In the genomic region with DNA sequence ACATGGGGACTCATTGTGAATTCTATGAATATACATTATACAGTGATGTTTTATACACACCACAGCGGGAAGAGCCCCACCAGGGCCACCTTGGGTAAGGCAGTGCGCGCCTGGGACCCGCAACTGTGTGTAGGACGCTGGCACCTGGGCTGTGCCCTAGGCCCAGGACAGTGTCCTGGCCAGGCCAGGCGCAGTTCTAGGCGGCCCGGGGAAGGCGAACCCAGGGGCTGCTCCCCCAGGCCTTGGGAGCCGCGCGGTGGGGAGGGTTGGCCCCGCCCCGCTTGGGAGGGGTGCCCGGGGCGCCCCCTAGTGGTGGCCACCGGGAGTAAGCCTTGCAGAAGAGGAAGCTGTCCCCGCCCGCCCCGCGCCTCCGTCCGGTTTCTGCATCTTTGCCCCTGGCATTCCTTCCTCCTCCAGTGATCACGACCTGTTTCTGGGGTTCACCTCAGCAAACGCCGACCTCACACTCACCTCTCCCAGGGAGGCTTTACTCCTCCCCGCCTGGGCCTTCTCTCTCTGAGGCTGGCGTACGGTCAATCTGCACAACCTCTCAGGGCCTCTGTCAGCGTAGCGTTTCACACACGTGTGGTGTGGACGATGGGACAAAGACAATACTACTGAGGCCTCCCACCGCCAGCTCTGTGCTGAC, we compare ENCODE assay signal across 1 cellular context.
A peak's percentile ranks its signal among the peaks of the same experiment; 100 is the strongest.
TF ChIP-seq lines count a peak whose summit lies in the region.

No MANE protein-coding gene starts in this region.

TF ChIP-seq in HEK293, 187 proteins besides CTCF, POLR2A, EP300 and RAD21 (continued from another document and continues in another):
- TF ChIP-seq, protein P1, sequence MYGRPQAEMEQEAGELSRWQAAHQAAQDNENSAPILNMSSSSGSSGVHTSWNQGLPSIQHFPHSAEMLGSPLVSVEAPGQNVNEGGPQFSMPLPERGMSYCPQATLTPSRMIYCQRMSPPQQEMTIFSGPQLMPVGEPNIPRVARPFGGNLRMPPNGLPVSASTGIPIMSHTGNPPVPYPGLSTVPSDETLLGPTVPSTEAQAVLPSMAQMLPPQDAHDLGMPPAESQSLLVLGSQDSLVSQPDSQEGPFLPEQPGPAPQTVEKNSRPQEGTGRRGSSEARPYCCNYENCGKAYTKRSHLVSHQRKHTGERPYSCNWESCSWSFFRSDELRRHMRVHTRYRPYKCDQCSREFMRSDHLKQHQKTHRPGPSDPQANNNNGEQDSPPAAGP (tag by site-specific recombination; IDR thresholded peaks at IDR 0.05): peak; percentile 43; the same call in 1 of the 2 replicates
- TF ChIP-seq ZNF558 (tag by site-specific recombination; IDR thresholded peaks at IDR 0.05) (no peak), ZBTB17 (tag by site-specific recombination; IDR thresholded peaks at IDR 0.05) (no peak), GFI1B (tag by site-specific recombination; IDR thresholded peaks at IDR 0.05) (no peak), ZNF239 (tag by site-specific recombination; IDR thresholded peaks at IDR 0.05) (no peak), SALL2 (tag by site-specific recombination; IDR thresholded peaks at IDR 0.05; ENCODE audit: borderline replicate concordance) (no peak), ZNF785 (tag by site-specific recombination; IDR thresholded peaks at IDR 0.05) (no peak), ZNF449 (tag by site-specific recombination; IDR thresholded peaks at IDR 0.05) (no peak), ZNF48 (tag by site-specific recombination; IDR thresholded peaks at IDR 0.05) (no peak), FEZF1 (tag by site-specific recombination; IDR thresholded peaks at IDR 0.05) (no peak), ZNF292 (tag by site-specific recombination; IDR thresholded peaks at IDR 0.05; ENCODE audit: borderline replicate concordance, low read depth) (no peak), ZNF600 (tag by site-specific recombination; IDR thresholded peaks at IDR 0.05) (no peak), ZNF214 (tag by site-specific recombination; IDR thresholded peaks at IDR 0.05; ENCODE audit: borderline replicate concordance) (no peak), ZFP3 (tag by site-specific recombination; IDR thresholded peaks at IDR 0.05; ENCODE audit: low read depth) (no peak), ZNF324 (tag by site-specific recombination; IDR thresholded peaks at IDR 0.05) (no peak), ZBTB21 (tag by site-specific recombination; IDR thresholded peaks at IDR 0.05) (no peak), EGR2 (tag by site-specific recombination; IDR thresholded peaks at IDR 0.05; ENCODE audit: low read depth) (no peak), ZNF114 (tag by site-specific recombination; IDR thresholded peaks at IDR 0.05) (no peak), ZNF571 (tag by site-specific recombination; IDR thresholded peaks at IDR 0.05) (no peak), ZNF629 (tag by site-specific recombination; IDR thresholded peaks at IDR 0.05) (no peak), ZBTB26 (tag by site-specific recombination; optimal IDR thresholded peaks at IDR 0.05) (peak; percentile 26), ZNF2 (tag by site-specific recombination; IDR thresholded peaks at IDR 0.05) (no peak), ZNF513 (tag by site-specific recombination; IDR thresholded peaks at IDR 0.05) (no peak), ZNF416 (tag by site-specific recombination; IDR thresholded peaks at IDR 0.05) (no peak), ZNF843 (tag by site-specific recombination; IDR thresholded peaks at IDR 0.05) (no peak), ZNF335 (tag by site-specific recombination; conservative IDR thresholded peaks at IDR 0.05) (peak; percentile 53), MYNN (tag by site-specific recombination; IDR thresholded peaks at IDR 0.05; ENCODE audit: borderline replicate concordance) (no peak), ZNF175 (tag by site-specific recombination; IDR thresholded peaks at IDR 0.05) (no peak), PRDM4 (tag by site-specific recombination; IDR thresholded peaks at IDR 0.05) (no peak), ZNF776 (tag by site-specific recombination; IDR thresholded peaks at IDR 0.05; ENCODE audit: borderline replicate concordance) (no peak), MEIS1 (CRISPR knock-in tag; IDR thresholded peaks at IDR 0.05; ENCODE audit: borderline replicate concordance) (no peak), WT1 (tag by site-specific recombination; IDR thresholded peaks at IDR 0.05) (no peak), ZFP69B (tag by site-specific recombination; IDR thresholded peaks at IDR 0.05) (no peak), SCRT2 (tag by site-specific recombination; IDR thresholded peaks at IDR 0.05) (no peak), ZSCAN5A (tag by site-specific recombination; IDR thresholded peaks at IDR 0.05) (no peak), ZFP41 (tag by site-specific recombination; IDR thresholded peaks at IDR 0.05; ENCODE audit: borderline replicate concordance) (no peak), ZBTB20 (tag by site-specific recombination; IDR thresholded peaks at IDR 0.05) (no peak), ZNF133 (tag by site-specific recombination; IDR thresholded peaks at IDR 0.05) (no peak), KLF9 (tag by site-specific recombination; IDR thresholded peaks at IDR 0.05; ENCODE audit: low read depth) (peak; percentile 58; the same call in 1 of the 2 replicates), BCL11A (tag by site-specific recombination; IDR thresholded peaks at IDR 0.05; ENCODE audit: low read depth) (no peak), ZNF37A (tag by site-specific recombination; IDR thresholded peaks at IDR 0.05) (no peak), HOXA7 (CRISPR knock-in tag; IDR thresholded peaks at IDR 0.05; ENCODE audit: borderline replicate concordance) (no peak)
- TF ChIP-seq, protein P2, sequence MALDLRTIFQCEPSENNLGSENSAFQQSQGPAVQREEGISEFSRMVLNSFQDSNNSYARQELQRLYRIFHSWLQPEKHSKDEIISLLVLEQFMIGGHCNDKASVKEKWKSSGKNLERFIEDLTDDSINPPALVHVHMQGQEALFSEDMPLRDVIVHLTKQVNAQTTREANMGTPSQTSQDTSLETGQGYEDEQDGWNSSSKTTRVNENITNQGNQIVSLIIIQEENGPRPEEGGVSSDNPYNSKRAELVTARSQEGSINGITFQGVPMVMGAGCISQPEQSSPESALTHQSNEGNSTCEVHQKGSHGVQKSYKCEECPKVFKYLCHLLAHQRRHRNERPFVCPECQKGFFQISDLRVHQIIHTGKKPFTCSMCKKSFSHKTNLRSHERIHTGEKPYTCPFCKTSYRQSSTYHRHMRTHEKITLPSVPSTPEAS (tag by site-specific recombination; IDR thresholded peaks at IDR 0.05): no peak
- TF ChIP-seq, protein P3, sequence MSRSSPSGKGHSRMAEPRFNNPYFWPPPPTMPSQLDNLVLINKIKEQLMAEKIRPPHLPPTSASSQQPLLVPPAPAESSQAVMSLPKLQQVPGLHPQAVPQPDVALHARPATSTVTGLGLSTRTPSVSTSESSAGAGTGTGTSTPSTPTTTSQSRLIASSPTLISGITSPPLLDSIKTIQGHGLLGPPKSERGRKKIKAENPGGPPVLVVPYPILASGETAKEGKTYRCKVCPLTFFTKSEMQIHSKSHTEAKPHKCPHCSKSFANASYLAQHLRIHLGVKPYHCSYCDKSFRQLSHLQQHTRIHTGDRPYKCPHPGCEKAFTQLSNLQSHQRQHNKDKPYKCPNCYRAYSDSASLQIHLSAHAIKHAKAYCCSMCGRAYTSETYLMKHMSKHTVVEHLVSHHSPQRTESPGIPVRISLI (tag by site-specific recombination; IDR thresholded peaks at IDR 0.05): no peak
- TF ChIP-seq, protein P4, sequence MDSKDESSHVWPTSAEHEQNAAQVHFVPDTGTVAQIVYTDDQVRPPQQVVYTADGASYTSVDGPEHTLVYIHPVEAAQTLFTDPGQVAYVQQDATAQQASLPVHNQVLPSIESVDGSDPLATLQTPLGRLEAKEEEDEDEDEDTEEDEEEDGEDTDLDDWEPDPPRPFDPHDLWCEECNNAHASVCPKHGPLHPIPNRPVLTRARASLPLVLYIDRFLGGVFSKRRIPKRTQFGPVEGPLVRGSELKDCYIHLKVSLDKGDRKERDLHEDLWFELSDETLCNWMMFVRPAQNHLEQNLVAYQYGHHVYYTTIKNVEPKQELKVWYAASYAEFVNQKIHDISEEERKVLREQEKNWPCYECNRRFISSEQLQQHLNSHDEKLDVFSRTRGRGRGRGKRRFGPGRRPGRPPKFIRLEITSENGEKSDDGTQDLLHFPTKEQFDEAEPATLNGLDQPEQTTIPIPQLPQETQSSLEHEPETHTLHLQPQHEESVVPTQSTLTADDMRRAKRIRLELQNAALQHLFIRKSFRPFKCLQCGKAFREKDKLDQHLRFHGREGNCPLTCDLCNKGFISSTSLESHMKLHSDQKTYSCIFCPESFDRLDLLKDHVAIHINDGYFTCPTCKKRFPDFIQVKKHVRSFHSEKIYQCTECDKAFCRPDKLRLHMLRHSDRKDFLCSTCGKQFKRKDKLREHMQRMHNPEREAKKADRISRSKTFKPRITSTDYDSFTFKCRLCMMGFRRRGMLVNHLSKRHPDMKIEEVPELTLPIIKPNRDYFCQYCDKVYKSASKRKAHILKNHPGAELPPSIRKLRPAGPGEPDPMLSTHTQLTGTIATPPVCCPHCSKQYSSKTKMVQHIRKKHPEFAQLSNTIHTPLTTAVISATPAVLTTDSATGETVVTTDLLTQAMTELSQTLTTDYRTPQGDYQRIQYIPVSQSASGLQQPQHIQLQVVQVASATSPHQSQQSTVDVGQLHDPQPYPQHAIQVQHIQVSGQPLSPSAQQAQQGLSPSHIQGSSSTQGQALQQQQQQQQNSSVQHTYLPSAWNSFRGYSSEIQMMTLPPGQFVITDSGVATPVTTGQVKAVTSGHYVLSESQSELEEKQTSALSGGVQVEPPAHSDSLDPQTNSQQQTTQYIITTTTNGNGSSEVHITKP (tag by site-specific recombination; IDR thresholded peaks at IDR 0.05): no peak
- TF ChIP-seq, protein P5, sequence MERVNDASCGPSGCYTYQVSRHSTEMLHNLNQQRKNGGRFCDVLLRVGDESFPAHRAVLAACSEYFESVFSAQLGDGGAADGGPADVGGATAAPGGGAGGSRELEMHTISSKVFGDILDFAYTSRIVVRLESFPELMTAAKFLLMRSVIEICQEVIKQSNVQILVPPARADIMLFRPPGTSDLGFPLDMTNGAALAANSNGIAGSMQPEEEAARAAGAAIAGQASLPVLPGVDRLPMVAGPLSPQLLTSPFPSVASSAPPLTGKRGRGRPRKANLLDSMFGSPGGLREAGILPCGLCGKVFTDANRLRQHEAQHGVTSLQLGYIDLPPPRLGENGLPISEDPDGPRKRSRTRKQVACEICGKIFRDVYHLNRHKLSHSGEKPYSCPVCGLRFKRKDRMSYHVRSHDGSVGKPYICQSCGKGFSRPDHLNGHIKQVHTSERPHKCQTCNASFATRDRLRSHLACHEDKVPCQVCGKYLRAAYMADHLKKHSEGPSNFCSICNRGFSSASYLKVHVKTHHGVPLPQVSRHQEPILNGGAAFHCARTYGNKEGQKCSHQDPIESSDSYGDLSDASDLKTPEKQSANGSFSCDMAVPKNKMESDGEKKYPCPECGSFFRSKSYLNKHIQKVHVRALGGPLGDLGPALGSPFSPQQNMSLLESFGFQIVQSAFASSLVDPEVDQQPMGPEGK (tag by site-specific recombination; IDR thresholded peaks at IDR 0.05): peak; percentile 95
